Comparison of ENCODE assay signal across 7 cellular contexts in genomic region chr17:7437369-7437863, GRCh38. TPM values are rescaled to one million over a fixed set of nuclear protein-coding genes. Genes with fewer than 3 reads are reported as not detected.
DNase-seq lines count a peak whose midpoint lies in the region; ATAC-seq and TF ChIP-seq lines count a peak whose summit lies in the region.
"Had no signal": no experiment of that assay in that cellular context is flagged by ENCODE, and none has a peak within 500 bp of the region (broad histone marks: within the 10 kb centered on the region; RNA-seq: fewer than 3 reads in every experiment).

No MANE protein-coding gene starts in this region.

- H3K4me1 Mint-ChIP-seq in Calu3 (ENCODE audit: low read depth, unreplicated experiment) = peaks cover 7% of the 10 kb centered on the region
- peaks cover 46% of the 10 kb centered on the region for H3K4me1 Mint-ChIP-seq in activated naive CD8-positive, alpha-beta T cell treated with anti-CD3 and anti-CD28 coated beads, Interleukin-2, amount 50 U/mL, for 24 hours

- peak overlapping the region; percentile 75 for H3K4me3 Mint-ChIP-seq in Calu3 (ENCODE audit: low read depth, unreplicated experiment)
- H3K4me3 Mint-ChIP-seq in activated naive CD8-positive, alpha-beta T cell treated with anti-CD3 and anti-CD28 coated beads, Interleukin-2, amount 50 U/mL, for 24 hours = peak overlapping the region; percentile 91

- H3K36me3 ChIP-seq in muscle layer of duodenum (ENCODE audit: control insufficient read depth in 1 of 2, insufficient read depth in 2 of 2, low read length in 2 of 2) = no peaks in the 10 kb centered on the region

- peaks cover 38% of the 10 kb centered on the region for H3K27me3 ChIP-seq in muscle layer of duodenum (ENCODE audit: low read depth, low read length)

- peaks cover 8 to 51% of the 10 kb centered on the region in 2 donors for H3K4me1 ChIP-seq in muscle layer of duodenum (ENCODE audit: control insufficient read depth in 1 of 2, insufficient read depth in 2 of 2, low read length in 2 of 2)

- no peak for DNase-seq in Calu3
- no peak for DNase-seq in activated naive CD8-positive, alpha-beta T cell treated with anti-CD3 and anti-CD28 coated beads, Interleukin-2, amount 50 U/mL, for 24 hours
- no peak for DNase-seq in NCI-H2107 treated with DMSO at 0.1 percent for 48 hours (lab: John Stamatoyannopoulos, UW; ENCODE audit: unreplicated experiment)
- DNase-seq in DMS114 treated with DMSO at 0.1 percent for 48 hours (lab: John Stamatoyannopoulos, UW; ENCODE audit: unreplicated experiment) = no peak
- no peak for DNase-seq in GM10266 (ENCODE audit: extremely low spot score)

- peaks cover 46% of the 10 kb centered on the region for H3K27me3 Mint-ChIP-seq in Calu3 (ENCODE audit: unreplicated experiment)
- peaks cover 34% of the 10 kb centered on the region for H3K27me3 Mint-ChIP-seq in activated naive CD8-positive, alpha-beta T cell treated with anti-CD3 and anti-CD28 coated beads, Interleukin-2, amount 50 U/mL, for 24 hours

- no peak for ATAC-seq in activated naive CD8-positive, alpha-beta T cell treated with anti-CD3 and anti-CD28 coated beads, Interleukin-2, amount 50 U/mL, for 24 hours

- H3K36me3 Mint-ChIP-seq in Calu3 (ENCODE audit: insufficient read depth, unreplicated experiment) = peaks cover 38% of the 10 kb centered on the region
- H3K36me3 Mint-ChIP-seq in activated naive CD8-positive, alpha-beta T cell treated with anti-CD3 and anti-CD28 coated beads, Interleukin-2, amount 50 U/mL, for 24 hours (ENCODE audit: low read depth) = peaks cover 4% of the 10 kb centered on the region

- intact Hi-C loops in Calu3 (cut with micrococcal nuclease; ENCODE audit: unreplicated experiment) = loop anchor here (5.0 kb wide), 3 partner anchors 40 to 125 kb away; partner anchors contain the start of genes KCTD11, SENP3 and ZBTB4

- no peak overlapping the region for H3K27ac ChIP-seq in muscle layer of duodenum (ENCODE audit: low read length)

- no peak for TF ChIP-seq CTCF in Calu3 (IDR thresholded peaks at IDR 0.05; ENCODE audit: unreplicated experiment)
- no peak for TF ChIP-seq CTCF in GM10266 (IDR thresholded peaks at IDR 0.05; ENCODE audit: control insufficient read depth, insufficient read depth, low read depth, missing control alignments)

- no peaks in the 10 kb centered on the region for H3K9me3 Mint-ChIP-seq in Calu3 (ENCODE audit: low read depth, unreplicated experiment)
- H3K9me3 Mint-ChIP-seq in activated naive CD8-positive, alpha-beta T cell treated with anti-CD3 and anti-CD28 coated beads, Interleukin-2, amount 50 U/mL, for 24 hours = no peaks in the 10 kb centered on the region

- H3K27ac Mint-ChIP-seq in Calu3 (ENCODE audit: unreplicated experiment) = no peak overlapping the region
- H3K27ac Mint-ChIP-seq in activated naive CD8-positive, alpha-beta T cell treated with anti-CD3 and anti-CD28 coated beads, Interleukin-2, amount 50 U/mL, for 24 hours = no peak overlapping the region

- BruUV-seq in Calu3 (replicated peaks; lab: Mats Ljungman, UMichigan) = no TSS peak

- CTCF ChIA-PET in Calu3 (lab: Charles Lee) = interaction anchor here (1.0 to 2.9 kb wide), 7 partner anchors 34 to 250 kb away, joined by 3 to 13 read pairs (median 3); partner anchors contain the start of genes SENP3, TMEM256, TNFSF13 and TP53

- peak overlapping the region; percentile 37 to 61 for H3K4me3 ChIP-seq in muscle layer of duodenum (ENCODE audit: low read depth in 1 of 2, low read length in 2 of 2)

- H3K9me3 ChIP-seq in muscle layer of duodenum (ENCODE audit: control insufficient read depth in 1 of 2, low read length in 2 of 2) = no peaks in the 10 kb centered on the region

RNA-seq across cellular contexts. Expression of gene FGF11, which starts 1.9 kb away (rescaled TPM):
- 1.2 and 2.1 TPM in 2 replicates for total RNA-seq in Calu3 (2022)

RNA-seq across cellular contexts. Expression of gene TMEM102, which starts 2.2 kb away (rescaled TPM):
- total RNA-seq in Calu3 (2022) = 8.5 TPM in 2 replicates

RNA-seq across cellular contexts. Expression of gene CHRNB1, which starts 7.4 kb away (rescaled TPM):
- 2.4 and 3.0 TPM in 2 replicates for total RNA-seq in Calu3 (2022)

RNA-seq across cellular contexts. Expression of gene SPEM3, which starts 8.8 kb away (rescaled TPM):
- not detected in 2 replicates for total RNA-seq in Calu3 (2022)
- total RNA-seq: pulmonary artery endothelial cell had no signal

RNA-seq across cellular contexts. Expression of gene SPEM2, which starts 12.0 kb away (rescaled TPM):
- not detected in 2 replicates for total RNA-seq in Calu3 (2022)
- total RNA-seq: pulmonary artery endothelial cell had no signal
